ENCODE assay signal across 8 cellular contexts in the genomic region with DNA sequence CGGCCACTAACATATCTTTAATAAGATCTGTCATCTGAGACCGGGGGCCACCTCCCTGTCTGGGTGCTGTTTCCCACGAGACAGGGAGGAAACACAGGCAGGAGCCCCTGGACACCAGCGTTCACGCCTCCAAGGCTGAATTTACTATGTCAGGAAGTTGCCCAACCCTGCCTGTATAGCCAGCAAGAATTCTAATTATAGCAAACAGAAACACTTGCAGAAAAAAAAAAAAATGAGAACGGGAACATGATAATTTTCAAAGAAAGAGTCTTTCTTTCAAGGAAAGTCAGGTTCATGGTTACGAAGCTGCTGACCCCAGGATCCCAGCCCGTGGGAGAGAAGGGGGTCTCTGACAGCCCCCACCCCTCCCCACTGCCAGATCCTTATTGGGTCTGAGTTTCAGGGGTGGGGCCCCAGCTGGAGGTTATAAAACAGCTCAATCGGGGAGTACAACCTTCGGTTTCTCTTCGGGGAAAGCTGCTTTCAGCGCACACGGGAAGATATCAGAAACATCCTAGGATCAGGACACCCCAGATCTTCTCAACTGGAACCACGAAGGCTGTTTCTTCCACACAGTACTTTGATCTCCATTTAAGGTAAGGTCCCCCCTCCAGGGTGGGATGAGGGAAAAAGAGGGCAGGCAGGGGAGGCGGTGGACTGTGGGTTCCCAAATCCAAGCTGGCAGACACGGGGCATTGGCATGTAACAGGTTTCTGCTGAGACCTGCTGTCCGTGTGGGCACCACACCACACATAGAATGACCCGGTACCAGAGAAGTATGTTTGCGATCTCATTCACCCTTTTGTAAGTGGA. TPM values are rescaled to one million over a fixed set of nuclear protein-coding genes. Genes with fewer than 3 reads are reported as not detected.
DNase-seq lines count a peak whose midpoint lies in the region; ATAC-seq and TF ChIP-seq lines count a peak whose summit lies in the region.

TSS of gene IL3RA (plus strand) at position 455 of the 813 bp plus-strand sequence. CDS start 4,981 bp downstream, outside the sequence.

- TF ChIP-seq CTCF in OCI-LY3 (IDR thresholded peaks at IDR 0.05; ENCODE audit: low read depth, low read length), result no peak
- no peak for TF ChIP-seq CTCF in epithelial cell of proximal tubule (conservative IDR thresholded peaks at IDR 0.05; ENCODE audit: low read depth, low read length)
- TF ChIP-seq CTCF in omental fat pad (IDR thresholded peaks at IDR 0.05), result no peak

- H3K4me3 ChIP-seq in OCI-LY3 (ENCODE audit: low read length) (peak within 1 kb of the TSS; percentile 76), epithelial cell of proximal tubule (ENCODE audit: low read depth, low read length) (peak within 1 kb of the TSS; percentile 45)

- peak within 1 kb of the TSS; percentile 77 for H3K4me2 ChIP-seq in OCI-LY3 (ENCODE audit: low read length)

- H3K27me3 ChIP-seq in OCI-LY3 (ENCODE audit: low read depth, low read length), result no peaks in the 10 kb centered on the region

- H3K27ac ChIP-seq in OCI-LY3 (ENCODE audit: low read length), result peak within 1 kb of the TSS; percentile 27

- H2AFZ ChIP-seq in OCI-LY3 (ENCODE audit: low read depth, low read length), result peak within 1 kb of the TSS; percentile 34

- ATAC-seq in GM21529 (IDR thresholded peaks at IDR 0.05; ENCODE audit: unreplicated experiment) (peak; percentile 59), omental fat pad (ENCODE audit: low FRiP score) (no peak), GM21360 (IDR thresholded peaks at IDR 0.05; ENCODE audit: unreplicated experiment) (no peak)

- peak; percentile 59 for DNase-seq in EH (ENCODE audit: low read depth)
- no peak for DNase-seq in epithelial cell of proximal tubule (ENCODE audit: low read depth)
- DNase-seq in omental fat pad (ENCODE audit: low spot score), result no peak
- no peak for DNase-seq in epidermal melanocyte (ENCODE audit: insufficient read length, low spot score)
- DNase-seq in SHP77 (lab: John Stamatoyannopoulos, UW), result no peak

- peaks cover 10% of the 10 kb centered on the region for H3K9me3 ChIP-seq in OCI-LY3 (ENCODE audit: insufficient read depth, low read length)

- no peaks in the 10 kb centered on the region for H4K20me1 ChIP-seq in OCI-LY3 (ENCODE audit: insufficient read depth, low read length)

- H3K79me2 ChIP-seq in OCI-LY3 (ENCODE audit: low read length), result no peaks in the 10 kb centered on the region

- H3K4me1 ChIP-seq in OCI-LY3 (ENCODE audit: low read length), result peaks cover 18% of the 10 kb centered on the region

- H3K36me3 ChIP-seq in OCI-LY3 (replicated peaks; ENCODE audit: low read depth, low read length), result peaks cover 7% of the 10 kb centered on the region

- peak within 1 kb of the TSS; percentile 53 for H3K9ac ChIP-seq in OCI-LY3 (ENCODE audit: low read length)

RNA-seq across cellular contexts. Expression of gene IL3RA, which starts in this region (rescaled TPM):
- total RNA-seq in epithelial cell of proximal tubule (not detected in 2 replicates), omental fat pad (10 to 100 TPM in 3 of 4 donors, 1 to 10 TPM in 1; 5.2 to 38.3 (median 20.6) TPM)
